8 cellular contexts compared by ENCODE assay signal in the genomic region with DNA sequence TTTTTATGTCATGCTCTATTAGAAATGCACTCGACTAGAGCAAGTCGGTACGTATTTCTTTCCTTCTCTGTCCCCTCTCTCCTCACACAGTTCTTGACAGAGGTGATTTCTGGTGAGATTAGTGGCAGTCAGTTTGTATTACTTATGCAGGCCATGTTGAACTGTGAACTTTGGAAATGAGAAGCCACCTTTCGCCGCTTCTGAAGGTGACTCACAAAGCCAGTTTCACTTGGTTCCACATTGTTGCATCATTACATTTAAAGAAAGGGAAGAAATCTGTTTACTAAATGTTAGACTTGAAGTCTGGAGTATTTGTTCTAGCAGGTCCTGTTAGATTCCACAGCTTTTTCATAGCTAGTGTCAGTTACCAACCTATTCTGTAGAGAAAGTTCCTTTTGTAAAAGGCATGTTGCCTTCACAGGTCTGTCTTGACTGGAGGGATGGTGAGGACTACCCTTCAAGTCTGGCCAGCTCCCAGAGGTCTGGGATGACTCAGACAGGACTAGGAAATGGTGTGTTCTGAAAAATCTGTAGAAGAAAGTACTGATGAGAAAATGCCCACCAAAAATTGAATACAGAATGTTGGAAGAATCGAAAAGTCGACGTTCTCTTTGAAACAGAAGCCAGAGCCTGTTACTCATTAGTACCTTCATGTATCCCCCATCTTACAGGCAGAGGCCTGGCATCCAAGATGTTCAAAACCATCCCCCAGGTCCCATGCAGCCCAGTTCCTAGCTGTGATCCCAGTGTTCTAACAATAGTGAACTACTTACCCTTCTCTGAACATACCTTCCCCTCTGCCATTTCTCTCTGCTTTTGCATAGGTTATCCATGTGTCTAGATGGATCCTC.
DNase-seq lines count a peak whose midpoint lies in the region; ATAC-seq, FAIRE-seq and TF ChIP-seq lines count a peak whose summit lies in the region.

No MANE protein-coding gene starts in this region.

- TF ChIP-seq RAD21 in H1 (IDR thresholded peaks at IDR 0.05 in 1 of 2, conservative IDR thresholded peaks at IDR 0.05 in 1 of 2; ENCODE audit: low read depth in 2 of 2, low read length in 2 of 2), result no peak

- POLR2A ChIA-PET in H1 (lab: Charles Lee; ENCODE audit: partially characterized antibody), result no interaction called here

- H3K27me3 ChIP-seq in H1 (replicated peaks in 1 of 4; ENCODE audit: control insufficient read depth in 3 of 4, extremely low read depth in 1 of 4, insufficient read depth in 3 of 4, low read length in 3 of 4), result no peaks in the 10 kb centered on the region

- H3K4me3 ChIP-seq in H1 (ENCODE audit: extremely low read depth in 1 of 4, insufficient read depth in 2 of 4, low read depth in 3 of 4, low read length in 4 of 4), result no peak overlapping the region

- no peak overlapping the region for H3K23ac ChIP-seq in H1 (ENCODE audit: insufficient read length)

- no peak for TF ChIP-seq CTCF in H1 (IDR thresholded peaks at IDR 0.05; ENCODE audit: control extremely low read depth in 1 of 3, insufficient read depth in 1 of 3, low read depth in 1 of 3, low read length in 3 of 3)

- ATAC-seq in GM21367 (IDR thresholded peaks at IDR 0.05; ENCODE audit: unreplicated experiment) (peak; percentile 54), HG03571 (IDR thresholded peaks at IDR 0.05; ENCODE audit: unreplicated experiment) (peak; percentile 64)

- H3K4me1 ChIP-seq in H1 (replicated peaks in 1 of 4; ENCODE audit: control insufficient read depth in 3 of 4, insufficient read depth in 4 of 4, low read length in 3 of 4), result no peaks in the 10 kb centered on the region; a peak in 1 of 7 replicates

- 84% methylated on average over 8 of the region's 8 CpGs; no CpG with 5 or more reads in 1 of the 2 experiments for WGBS in H1 (ENCODE audit: extremely low coverage in 1 of 2, insufficient coverage in 1 of 2, insufficient read length in 1 of 2, insufficient replicate concordance in 2 of 2, low coverage in 1 of 2, low lambda C conversion rate in 2 of 2, missing lambda C conversion rate in 1 of 2), 2 experiments

- peaks cover 0 to 4% of the 10 kb centered on the region in 2 experiments for H4K20me1 ChIP-seq in H1 (replicated peaks in 1 of 2; ENCODE audit: control insufficient read depth in 1 of 2, insufficient read depth in 2 of 2, low read length in 2 of 2)

- CTCF ChIA-PET in H1 (lab: Charles Lee; ENCODE audit: partially characterized antibody), result interaction anchor here (0.6 to 2.0 kb wide), 9 partner anchors 11 to 149 kb away, joined by 3 to 6 read pairs (median 3); no protein-coding TSS in a partner anchor

- no peak overlapping the region for H4K91ac ChIP-seq in H1 (replicated peaks; ENCODE audit: insufficient read length, low read length)

- H3K9me3 ChIP-seq in H1 (ENCODE audit: insufficient read depth in 2 of 2, low read depth in 1 of 2, low read length in 1 of 2), result no peaks in the 10 kb centered on the region

- no peak overlapping the region for H2BK12ac ChIP-seq in H1 (ENCODE audit: low read depth, low read length)

- DNase-seq in EL, result peak; percentile 82
- DNase-seq in H1 (ENCODE audit: low read depth in 1 of 2, low spot score in 2 of 2), result no peak
- peak; percentile 35 for DNase-seq in smooth muscle cell of the brain vasculature (ENCODE audit: low read depth, low spot score)
- DNase-seq in head of caudate nucleus, result no peak
- DNase-seq in retina, result no peak
- no peak for DNase-seq in hippocampal formation (lab: John Stamatoyannopoulos, UW)

- no peak overlapping the region for H2BK120ac ChIP-seq in H1 (replicated peaks; ENCODE audit: low read depth, low read length)

- H2AK5ac ChIP-seq in H1 (ENCODE audit: low read depth, low read length), result no peak overlapping the region

- no peak overlapping the region for H3K4ac ChIP-seq in H1 (replicated peaks; ENCODE audit: insufficient read length, low read depth, low read length)

- no peak overlapping the region for H3K14ac ChIP-seq in H1 (ENCODE audit: insufficient read length)

- H3K18ac ChIP-seq in H1 (ENCODE audit: extremely low read depth, low read length), result no peak overlapping the region; the same call in 1 of the 2 replicates

- no peaks in the 10 kb centered on the region for H3K23me2 ChIP-seq in H1 (ENCODE audit: low read depth, low read length)

- H3K79me1 ChIP-seq in H1 (ENCODE audit: low read depth, low read length), result peaks cover 3% of the 10 kb centered on the region; the same call in 1 of the 2 replicates

- no peak overlapping the region for H2BK20ac ChIP-seq in H1 (ENCODE audit: low read length)

- peaks cover 0 to 3% (median 0%) of the 10 kb centered on the region in 4 experiments; a peak in 1 of 8 replicates for H3K36me3 ChIP-seq in H1 (ENCODE audit: control insufficient read depth in 2 of 4, insufficient read depth in 4 of 4, low read length in 3 of 4)

- no peak overlapping the region for H2BK5ac ChIP-seq in H1 (ENCODE audit: low read depth, low read length)

- FAIRE-seq in H1 (lab: Jason Lieb, UNC), result no peak

- peaks cover 0 to 4% of the 10 kb centered on the region in 2 experiments; a peak in 1 of 4 replicates for H3K79me2 ChIP-seq in H1 (ENCODE audit: control insufficient read depth in 1 of 2, insufficient read depth in 2 of 2, low read length in 2 of 2)

- TF ChIP-seq POLR2A in H1 (IDR thresholded peaks at IDR 0.05; ENCODE audit: control extremely low read depth in 1 of 2, low read depth in 2 of 2, low read length in 2 of 2), result no peak

- intact Hi-C loops in head of caudate nucleus (cut with DNase I), result no loop called here

- H3K27ac ChIP-seq in H1 (ENCODE audit: low read depth, low read length), result no peak overlapping the region

- no peak overlapping the region for H2BK15ac ChIP-seq in H1 (ENCODE audit: low read length)

- no peak overlapping the region for H3K56ac ChIP-seq in H1 (replicated peaks; ENCODE audit: insufficient read length, low read depth, low read length)

- H2AFZ ChIP-seq in H1 (ENCODE audit: low read length), result no peak overlapping the region

- no peak overlapping the region for H4K5ac ChIP-seq in H1 (ENCODE audit: insufficient read length, low read depth, low read length)

- H3K9ac ChIP-seq in H1 (replicated peaks in 1 of 4; ENCODE audit: extremely low read depth in 1 of 4, low read depth in 3 of 4, low read length in 3 of 4), result no peak overlapping the region

- no peak for TF ChIP-seq EP300 in H1 (IDR thresholded peaks at IDR 0.05; ENCODE audit: borderline replicate concordance in 1 of 2, low read depth in 2 of 2, low read length in 2 of 2)

- no peak overlapping the region for H3K4me2 ChIP-seq in H1 (ENCODE audit: insufficient read depth in 1 of 2, low read depth in 2 of 2, low read length in 2 of 2)

- H4K8ac ChIP-seq in H1 (ENCODE audit: extremely low read depth, insufficient read depth, low read length), result no peak overlapping the region

TF ChIP-seq in H1, 55 proteins besides CTCF, POLR2A, EP300 and RAD21:
- TF ChIP-seq RFX5 (IDR thresholded peaks at IDR 0.05; ENCODE audit: borderline replicate concordance, low read depth, low read length) (no peak), HDAC2 (IDR thresholded peaks at IDR 0.05; ENCODE audit: borderline replicate concordance in 1 of 2, low read depth in 2 of 2, low read length in 2 of 2) (no peak), CEBPB (IDR thresholded peaks at IDR 0.05; ENCODE audit: low read depth, low read length) (peak; percentile 25; the same call in 1 of the 2 replicates)

Comparison
In these comparisons a context has a peak if more than half of its experiments do, and no peak if none do; other contexts are left out.
1. DNase-seq: peak in EL (single experiment) and smooth muscle cell of the brain vasculature (single experiment); none in H1 (0 of 2), head of caudate nucleus (0 of 42), retina (single experiment) and hippocampal formation (0 of 2).